8 cellular contexts compared by ENCODE assay signal in genomic region chr17:78377858-78378224, GRCh38. TPM values are rescaled to one million over a fixed set of nuclear protein-coding genes. Genes with fewer than 3 reads are reported as not detected.
A peak's percentile ranks its signal among the peaks of the same experiment; 100 is the strongest.
DNase-seq lines count a peak whose midpoint lies in the region; ATAC-seq and TF ChIP-seq lines count a peak whose summit lies in the region.

No MANE protein-coding gene starts in this region.

- H3K27me3 ChIP-seq in fibroblast of lung (ENCODE audit: control insufficient read depth, insufficient read depth, low read length): no peaks in the 10 kb centered on the region
- H3K27me3 ChIP-seq in prostate gland (replicated peaks; ENCODE audit: insufficient read depth): no peaks in the 10 kb centered on the region

- H3K27ac ChIP-seq in fibroblast of lung (ENCODE audit: insufficient read depth, low read length) (peak overlapping the region; percentile 99), prostate gland (peak overlapping the region; percentile 78 to 79)

- no peak for TF ChIP-seq POLR2A in prostate gland (IDR thresholded peaks at IDR 0.05)

- H3K9ac ChIP-seq in fibroblast of lung (ENCODE audit: insufficient read depth, low read length): peak overlapping the region; percentile 100

- ATAC-seq in SK-N-SH treated with all-trans-retinoic acid at 6 μM for 48 hours (peak; percentile 6; the same call in 2 of the 3 replicates), HG02763 (IDR thresholded peaks at IDR 0.05; ENCODE audit: unreplicated experiment) (no peak), HG03196 (IDR thresholded peaks at IDR 0.05; ENCODE audit: unreplicated experiment) (no peak)

- H2AFZ ChIP-seq in fibroblast of lung (ENCODE audit: low read length): peak overlapping the region; percentile 43

- H3K4me3 ChIP-seq in GM12864 (ENCODE audit: low read depth, low read length): peak overlapping the region; percentile 77
- H3K4me3 ChIP-seq in fibroblast of lung (replicated peaks in 1 of 4; ENCODE audit: control extremely low read depth in 1 of 4, insufficient read depth in 1 of 4, low read depth in 3 of 4, low read length in 4 of 4): peak overlapping the region; percentile 40 to 95 (median 92)
- H3K4me3 ChIP-seq in prostate gland: peak overlapping the region; percentile 97 to 99

- no peaks in the 10 kb centered on the region for H3K9me3 ChIP-seq in fibroblast of lung (ENCODE audit: control insufficient read depth, insufficient read depth, low read depth, low read length)
- H3K9me3 ChIP-seq in prostate gland: no peaks in the 10 kb centered on the region

- peak overlapping the region; percentile 83 for H3K4me2 ChIP-seq in fibroblast of lung (ENCODE audit: extremely low read depth, insufficient read depth, low read length)

- 55% methylated on average over 14 of the region's 14 CpGs for WGBS in prostate gland

- no peak for TF ChIP-seq CTCF in GM12864 (IDR thresholded peaks at IDR 0.05; ENCODE audit: low read depth, low read length, missing control alignments)
- TF ChIP-seq CTCF in fibroblast of lung (conservative IDR thresholded peaks at IDR 0.05 in 1 of 2, IDR thresholded peaks at IDR 0.05 in 1 of 2; ENCODE audit: low read depth in 1 of 2, low read length in 2 of 2): no peak
- no peak for TF ChIP-seq CTCF in prostate gland (IDR thresholded peaks at IDR 0.05)

- no peaks in the 10 kb centered on the region for H4K20me1 ChIP-seq in fibroblast of lung (ENCODE audit: control insufficient read depth, extremely low read depth, insufficient read depth, low read length)

- intact Hi-C loops in prostate gland (cut with DNase I): no loop called here

- DNase-seq in GM12864 (ENCODE audit: low read depth) (no peak), fibroblast of lung (ENCODE audit: low read depth in 2 of 2) (no peak), prostate gland (ENCODE audit: low spot score) (no peak), anterior cingulate cortex (lab: John Stamatoyannopoulos, UW) (no peak), 8988T (no peak)

- H3K4me1 ChIP-seq in fibroblast of lung (ENCODE audit: control insufficient read depth, extremely low read depth, insufficient read depth, low read length) (peaks cover 45% of the 10 kb centered on the region), prostate gland (replicated peaks) (peaks cover 13% of the 10 kb centered on the region)

- H3K36me3 ChIP-seq in fibroblast of lung (ENCODE audit: control insufficient read depth, insufficient read depth, low read length) (peaks cover 2% of the 10 kb centered on the region), prostate gland (no peaks in the 10 kb centered on the region)

- peaks cover 39% of the 10 kb centered on the region for H3K79me2 ChIP-seq in fibroblast of lung (ENCODE audit: control insufficient read depth, insufficient read depth, low read length)

TF ChIP-seq in SK-N-SH treated with all-trans-retinoic acid at 6 μM for 48 hours, 23 proteins besides CTCF, POLR2A, EP300 and RAD21:
- TF ChIP-seq ZNF8 (CRISPR knock-in tag; IDR thresholded peaks at IDR 0.05) (no peak), ESRRG (CRISPR knock-in tag; IDR thresholded peaks at IDR 0.05) (no peak), ISL1 (CRISPR knock-in tag; IDR thresholded peaks at IDR 0.05) (no peak), GLIS3 (CRISPR knock-in tag; IDR thresholded peaks at IDR 0.05) (no peak), ARNTL (CRISPR knock-in tag; IDR thresholded peaks at IDR 0.05; ENCODE audit: borderline replicate concordance, low read depth) (no peak), PPARA (CRISPR knock-in tag; IDR thresholded peaks at IDR 0.05; ENCODE audit: borderline replicate concordance) (no peak), CSRNP3 (CRISPR knock-in tag; IDR thresholded peaks at IDR 0.05) (no peak)
TF ChIP-seq in SK-N-SH treated with all-trans-retinoic acid at 6 μM for 48 hours: peak in this region for 0.

RNA-seq across cellular contexts. Expression of gene PGS1, which starts 0.6 kb away (rescaled TPM):
- 29.8 and 34.5 TPM in 2 replicates for total RNA-seq in fibroblast of lung
- 21.7 and 22.4 TPM in 2 replicates for polyA plus RNA-seq in fibroblast of lung
- polyA plus RNA-seq in fibroblast of lung (2012): 16.6 and 21.3 TPM in 2 replicates
- 27.9 and 37.7 TPM in 2 replicates for polyA minus RNA-seq in fibroblast of lung (ENCODE audit: low replicate concordance)
- 10 to 100 TPM; 29.2 to 57.4 TPM for total RNA-seq in prostate gland

RNA-seq across cellular contexts. Expression of gene SOCS3, which starts 18.0 kb away (rescaled TPM):
- total RNA-seq in fibroblast of lung: 163 and 185 TPM in 2 replicates
- polyA plus RNA-seq in fibroblast of lung: 52.6 and 87.8 TPM in 2 replicates
- polyA plus RNA-seq in fibroblast of lung (2012): 59.6 and 94.1 TPM in 2 replicates
- polyA minus RNA-seq in fibroblast of lung (ENCODE audit: low replicate concordance): 48.9 and 50.2 TPM in 2 replicates
- 10 to 100 TPM; 10.6 to 59.6 TPM for total RNA-seq in prostate gland
